1 cellular context compared by ENCODE assay signal in the genomic region with DNA sequence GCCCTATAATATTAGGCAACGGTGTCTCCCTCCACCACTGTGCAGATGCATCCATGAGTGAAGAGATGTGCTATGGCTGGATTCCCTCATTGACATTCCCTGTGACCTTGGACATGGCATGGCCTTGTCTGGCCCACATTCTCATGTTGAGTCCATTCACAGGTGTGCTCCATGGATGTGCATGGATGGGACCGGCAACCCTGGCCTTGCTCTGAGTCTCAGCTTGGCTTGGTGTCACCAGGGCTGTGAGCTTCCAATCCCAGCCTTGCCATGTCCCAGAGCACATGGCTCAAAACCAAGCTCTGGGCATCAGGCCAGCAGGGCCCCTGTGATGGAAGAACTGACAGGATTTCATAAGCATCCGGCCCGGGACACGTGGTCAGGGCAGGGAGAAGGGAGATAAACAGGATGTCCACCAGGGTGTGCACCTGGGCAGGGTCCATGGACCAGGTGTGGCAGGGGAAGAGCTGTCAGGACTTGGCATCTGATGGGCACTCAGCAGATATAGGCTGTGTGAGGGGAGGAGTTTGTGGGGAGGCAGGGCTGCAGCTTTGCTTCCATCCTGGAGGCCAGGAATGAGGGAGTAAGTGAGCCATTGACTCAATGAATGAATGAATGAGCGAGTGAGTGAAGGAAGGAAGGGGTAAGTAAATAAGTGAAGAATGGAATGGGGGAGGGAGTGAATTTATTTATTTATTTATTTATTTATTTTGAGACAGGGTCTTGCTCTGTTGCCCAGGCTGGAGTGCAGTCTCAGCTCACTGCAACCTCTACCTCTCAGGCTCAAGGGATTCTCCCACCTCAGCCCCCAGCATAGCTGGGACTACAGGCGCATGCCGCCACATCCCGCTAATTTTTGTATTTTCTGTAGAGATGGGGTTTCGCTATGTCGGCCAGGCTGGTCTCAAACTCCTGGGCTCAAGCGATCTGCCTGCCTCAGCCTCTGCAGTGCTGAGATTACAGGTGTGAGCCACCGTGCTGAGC.
TF ChIP-seq lines count a peak whose summit lies in the region.

No MANE protein-coding gene starts in this region.

TF ChIP-seq in K562, 482 proteins besides CTCF, POLR2A, EP300 and RAD21 (continued from another document and continues in another):
- TF ChIP-seq REST (CRISPR knock-in tag; IDR thresholded peaks at IDR 0.05; ENCODE audit: low read depth) (0 out of 2 replicates have a peak, but pooled peaks have one; percentile 26), ZNF134 (CRISPR knock-in tag; conservative IDR thresholded peaks at IDR 0.05) (0 out of 2 replicates have a peak, but pooled peaks have one; percentile 22), ZNF24 (IDR thresholded peaks at IDR 0.05) (peak; percentile 96), ZNF444 (CRISPR knock-in tag; IDR thresholded peaks at IDR 0.05) (no peak), ZNF239 (CRISPR knock-in tag; IDR thresholded peaks at IDR 0.05) (peak; percentile 84), STAT5B (CRISPR knock-in tag; IDR thresholded peaks at IDR 0.05) (no peak), GABPA (tag; conservative IDR thresholded peaks at IDR 0.05; ENCODE audit: low read depth) (peak; percentile 67), THAP12 (CRISPR knock-in tag; IDR thresholded peaks at IDR 0.05) (no peak), SUPT5H (IDR thresholded peaks at IDR 0.05) (no peak), CHD4 (IDR thresholded peaks at IDR 0.05; ENCODE audit: insufficient read depth, insufficient replicate concordance, low read depth, low read length, poor library complexity, severe bottlenecking) (no peak), ZKSCAN3 (CRISPR knock-in tag; IDR thresholded peaks at IDR 0.05) (no peak), CREBBP (IDR thresholded peaks at IDR 0.05; ENCODE audit: low read depth, low read length) (no peak), RCOR1 (IDR thresholded peaks at IDR 0.05; ENCODE audit: borderline replicate concordance in 1 of 2, low read depth in 2 of 2, low read length in 2 of 2) (peak in 1 of 2 experiments; percentile 47; a peak in 1 of 4 replicates), SMAD4 (CRISPR knock-in tag; conservative IDR thresholded peaks at IDR 0.05) (peak; percentile 97), ZNF655 (CRISPR knock-in tag; IDR thresholded peaks at IDR 0.05) (no peak), C11orf30 (IDR thresholded peaks at IDR 0.05; ENCODE audit: low read depth) (no peak), NUFIP1 (IDR thresholded peaks at IDR 0.05; ENCODE audit: partially characterized antibody) (no peak), MCM5 (IDR thresholded peaks at IDR 0.05; ENCODE audit: low read depth) (no peak), ETV5 (CRISPR knock-in tag; IDR thresholded peaks at IDR 0.05; ENCODE audit: low read depth) (peak; percentile 98)
- TF ChIP-seq, protein P1, sequence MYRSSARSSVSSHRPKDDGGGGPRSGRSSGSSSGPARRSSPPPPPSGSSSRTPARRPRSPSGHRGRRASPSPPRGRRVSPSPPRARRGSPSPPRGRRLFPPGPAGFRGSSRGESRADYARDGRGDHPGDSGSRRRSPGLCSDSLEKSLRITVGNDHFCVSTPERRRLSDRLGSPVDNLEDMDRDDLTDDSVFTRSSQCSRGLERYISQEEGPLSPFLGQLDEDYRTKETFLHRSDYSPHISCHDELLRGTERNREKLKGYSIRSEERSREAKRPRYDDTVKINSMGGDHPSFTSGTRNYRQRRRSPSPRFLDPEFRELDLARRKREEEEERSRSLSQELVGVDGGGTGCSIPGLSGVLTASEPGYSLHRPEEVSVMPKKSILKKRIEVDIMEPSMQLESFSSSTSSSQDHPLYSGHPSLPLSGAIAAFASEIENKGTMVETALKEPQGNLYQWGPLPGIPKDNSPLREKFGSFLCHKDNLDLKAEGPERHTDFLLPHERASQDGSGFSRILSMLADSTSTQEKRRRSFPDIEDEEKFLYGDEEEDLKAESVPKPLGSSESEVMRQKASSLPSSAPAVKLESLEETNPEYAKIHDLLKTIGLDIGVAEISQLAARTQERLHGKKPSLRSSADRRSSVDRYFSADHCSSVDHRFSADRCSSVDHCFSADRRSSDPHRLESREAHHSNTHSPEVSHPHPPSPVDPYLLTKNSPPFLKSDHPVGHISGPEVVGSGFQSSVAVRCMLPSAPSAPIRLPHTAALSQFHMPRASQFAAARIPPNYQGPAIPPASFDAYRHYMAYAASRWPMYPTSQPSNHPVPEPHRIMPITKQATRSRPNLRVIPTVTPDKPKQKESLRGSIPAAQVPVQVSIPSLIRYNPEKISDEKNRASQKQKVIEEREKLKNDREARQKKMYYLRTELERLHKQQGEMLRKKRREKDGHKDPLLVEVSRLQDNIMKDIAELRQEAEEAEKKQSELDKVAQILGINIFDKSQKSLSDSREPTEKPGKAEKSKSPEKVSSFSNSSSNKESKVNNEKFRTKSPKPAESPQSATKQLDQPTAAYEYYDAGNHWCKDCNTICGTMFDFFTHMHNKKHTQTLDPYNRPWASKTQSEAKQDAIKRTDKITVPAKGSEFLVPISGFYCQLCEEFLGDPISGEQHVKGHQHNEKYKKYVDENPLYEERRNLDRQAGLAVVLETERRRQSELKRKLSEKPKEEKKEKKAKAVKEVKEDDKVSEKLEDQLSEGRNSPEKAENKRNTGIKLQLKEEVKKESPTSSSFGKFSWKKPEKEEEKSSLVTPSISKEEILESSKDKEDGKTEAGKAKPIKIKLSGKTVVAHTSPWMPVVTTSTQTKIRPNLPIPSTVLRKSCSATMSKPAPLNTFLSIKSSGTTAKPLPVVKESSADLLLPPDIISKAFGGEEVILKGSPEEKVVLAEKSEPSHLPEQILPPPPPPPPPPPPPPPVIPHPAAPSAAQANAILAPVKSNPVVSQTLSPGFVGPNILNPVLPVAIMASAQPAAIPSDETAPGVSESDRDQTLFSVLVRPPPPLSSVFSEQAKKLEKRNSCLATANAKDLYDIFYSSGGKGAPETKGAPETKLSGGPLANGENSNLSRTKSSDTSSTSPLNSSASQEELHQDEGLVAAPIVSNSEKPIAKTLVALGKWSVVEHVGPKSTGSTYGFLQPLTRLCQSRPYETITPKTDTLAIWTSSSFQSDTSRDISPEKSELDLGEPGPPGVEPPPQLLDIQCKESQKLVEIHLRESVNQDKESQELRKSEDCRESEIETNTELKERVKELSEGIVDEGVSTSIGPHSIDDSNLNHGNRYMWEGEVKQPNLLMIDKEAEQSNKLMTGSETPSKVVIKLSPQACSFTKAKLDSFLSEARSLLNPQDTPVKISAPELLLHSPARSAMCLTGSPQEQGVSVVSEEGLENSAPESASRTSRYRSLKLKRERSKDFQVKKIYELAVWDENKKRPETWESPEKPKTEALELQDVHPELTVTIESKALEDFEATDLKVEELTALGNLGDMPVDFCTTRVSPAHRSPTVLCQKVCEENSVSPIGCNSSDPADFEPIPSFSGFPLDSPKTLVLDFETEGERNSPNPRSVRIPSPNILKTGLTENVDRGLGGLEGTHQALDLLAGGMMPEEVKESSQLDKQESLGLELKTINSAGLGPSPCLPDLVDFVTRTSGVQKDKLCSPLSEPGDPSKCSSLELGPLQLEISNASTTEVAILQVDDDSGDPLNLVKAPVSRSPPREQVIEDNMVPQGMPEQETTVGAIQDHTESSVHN (IDR thresholded peaks at IDR 0.05; ENCODE audit: borderline replicate concordance in 1 of 2, low read depth in 1 of 2), result no peak
